Comparison of ENCODE assay signal across 27 cellular contexts in the genomic region with DNA sequence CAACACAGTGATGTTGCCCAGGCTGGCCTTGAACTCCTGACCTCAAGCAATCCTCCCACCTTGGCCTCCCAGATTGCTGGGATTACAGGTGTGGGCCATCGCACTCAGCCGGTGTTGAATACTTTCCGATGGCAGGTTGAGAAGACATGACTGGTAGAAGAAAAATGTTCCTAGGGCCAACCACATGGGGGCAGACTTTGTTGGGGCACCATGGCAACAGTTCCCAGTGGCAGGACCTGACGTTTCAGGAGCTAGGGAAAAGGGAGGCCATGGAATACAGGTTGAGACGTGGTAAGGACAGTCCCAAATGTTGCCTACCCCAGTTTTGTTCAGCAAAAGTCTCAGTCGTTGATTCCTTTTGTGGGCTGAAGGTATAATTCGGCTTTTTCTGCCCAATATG.
DNase-seq lines count a peak whose midpoint lies in the region; ATAC-seq, FAIRE-seq and TF ChIP-seq lines count a peak whose summit lies in the region.
"Had no signal": no experiment of that assay in that cellular context is flagged by ENCODE, and none has a peak within 500 bp of the region (broad histone marks: within the 10 kb centered on the region; RNA-seq: fewer than 3 reads in every experiment).

No MANE protein-coding gene starts in this region.

- TF ChIP-seq EP300 in HepG2 (IDR thresholded peaks at IDR 0.05; ENCODE audit: low read depth in 2 of 2, low read length in 2 of 2) = no peak
- no peak for TF ChIP-seq EP300 in HepG2 (CRISPR knock-in tag; IDR thresholded peaks at IDR 0.05; ENCODE audit: borderline replicate concordance)
- no peak for TF ChIP-seq EP300 in K562 (IDR thresholded peaks at IDR 0.05; ENCODE audit: low read length)

- in situ Hi-C loops in HepG2 (cut with HindIII; ENCODE audit: extremely low pct_ligation_motif_present, low pct_unique_long_range_greater_than_20kb) (no loop called here), K562 (cut with MboI) (no loop called here)

- TF ChIP-seq RAD21 in HepG2 (CRISPR knock-in tag; IDR thresholded peaks at IDR 0.05) (no peak), K562 (CRISPR knock-in tag; conservative IDR thresholded peaks at IDR 0.05 in 1 of 2, IDR thresholded peaks at IDR 0.05 in 1 of 2) (no peak)

- ATAC-seq in HepG2 = no peak
- no peak for ATAC-seq in right lobe of liver
- ATAC-seq in K562 = no peak
- ATAC-seq in left colon = no peak
- ATAC-seq: activated CD4-positive, CD25-positive, alpha-beta regulatory T cell treated with anti-CD3 and anti-CD28 coated beads, Interleukin-2, amount 50 U/mL, for 24 hours; activated T-cell treated with anti-CD3 and anti-CD28 coated beads, Interleukin-2, amount 50 U/mL, for 72 hours had no signal

- H3K4me3 Mint-ChIP-seq in CD4-positive, alpha-beta memory T cell = no peak overlapping the region
- H3K4me3 Mint-ChIP-seq: activated T-cell treated with anti-CD3 and anti-CD28 coated beads, Interleukin-2, amount 50 U/mL, for 72 hours; stimulated activated naive CD8-positive, alpha-beta T cell treated with anti-CD3 and anti-CD28 coated beads, Interleukin-15, Interleukin-2, amounts not matched to agents 100 ng/mL and 50 ng/mL, for 24 hours had no signal

- H3K36me3 ChIP-seq in HepG2 (replicated peaks in 1 of 2; ENCODE audit: control insufficient read depth in 1 of 2, insufficient read depth in 2 of 2, low read length in 2 of 2) = no peaks in the 10 kb centered on the region
- H3K36me3 ChIP-seq in right lobe of liver = no peaks in the 10 kb centered on the region
- no peaks in the 10 kb centered on the region for H3K36me3 ChIP-seq in Loucy (ENCODE audit: insufficient read depth, low read length)
- H3K36me3 ChIP-seq in K562 (ENCODE audit: control insufficient read depth, insufficient read depth, low read length) = no peaks in the 10 kb centered on the region
- no peaks in the 10 kb centered on the region for H3K36me3 ChIP-seq in CD4-positive, alpha-beta memory T cell (ENCODE audit: insufficient read depth, low read length)
- H3K36me3 ChIP-seq: left ventricle myocardium inferior, right atrium auricular region, thoracic aorta, uterus had no signal

- H2AFZ ChIP-seq in HepG2 (ENCODE audit: low read length) (no peak overlapping the region), Loucy (ENCODE audit: low read length) (no peak overlapping the region), K562 (ENCODE audit: low read depth, low read length) (no peak overlapping the region)
- H2AFZ ChIP-seq: GM23248 had no signal

- TF ChIP-seq POLR2A in HepG2 (IDR thresholded peaks at IDR 0.05; ENCODE audit: insufficient read depth in 1 of 2, low read depth in 2 of 2, low read length in 2 of 2) = no peak
- TF ChIP-seq POLR2A in right lobe of liver (IDR thresholded peaks at IDR 0.05) = no peak
- no peak for TF ChIP-seq POLR2A in K562 (conservative IDR thresholded peaks at IDR 0.05)

- H3K4me2 ChIP-seq in HepG2 (ENCODE audit: low read depth, low read length) = no peak overlapping the region
- H3K4me2 ChIP-seq in Loucy (ENCODE audit: low read depth, low read length, poor library complexity, severe bottlenecking) = peak overlapping the region; percentile 51
- no peak overlapping the region for H3K4me2 ChIP-seq in K562 (ENCODE audit: insufficient read depth, low read length)

- TF ChIP-seq CTCF in HepG2 (CRISPR knock-in tag; IDR thresholded peaks at IDR 0.05) (peak; percentile 32; the same call in 1 of the 2 replicates), right lobe of liver (IDR thresholded peaks at IDR 0.05) (no peak), Loucy (conservative IDR thresholded peaks at IDR 0.05; ENCODE audit: low read length) (peak; percentile 46), K562 (IDR thresholded peaks at IDR 0.05 in 2 of 3, conservative IDR thresholded peaks at IDR 0.05 in 1 of 3; ENCODE audit: insufficient read depth in 2 of 3, low read depth in 1 of 3, low read length in 3 of 3) (peak in 1 of 3 experiments; percentile 7; a peak in 1 of 6 replicates)

- no peaks in the 10 kb centered on the region for H3F3A ChIP-seq in Loucy (ENCODE audit: low read depth)

- POLR2A ChIA-PET in HepG2 (lab: Yijun Ruan, JAX) (no interaction called here), K562 (lab: Yijun Ruan, JAX) (no interaction called here)
- POLR2A ChIA-PET in CD4-positive, alpha-beta memory T cell (lab: Charles Lee; ENCODE audit: partially characterized antibody) = no interaction called here

- DNase-seq in HepG2 (ENCODE audit: low spot score) (no peak), right lobe of liver (no peak), K562 (ENCODE audit: extremely low read depth in 1 of 4, low spot score in 3 of 4) (peak in 2 of 4 experiments; percentile 7 to 10), SKM-1 (lab: John Stamatoyannopoulos, UW; ENCODE audit: unreplicated experiment) (no peak), AG20443 (ENCODE audit: low spot score) (no peak), left colon (no peak)
- DNase-seq in CD4-positive, alpha-beta memory T cell = no peak
- DNase-seq: activated CD4-positive, alpha-beta T cell treated with anti-CD3 and anti-CD28 coated beads, Interleukin-2, amount 50 U/mL, for 48 hours; activated naive CD4-positive, alpha-beta T cell; activated T-cell treated with anti-CD3 and anti-CD28 coated beads, Interleukin-2, amount 50 U/mL, for 72 hours; COR-L47; cortex of kidney; DMS79; GM23248; left ventricle myocardium inferior; NCI-H1105; NCI-H187 treated with DMSO at 0.1 percent for 48 hours; NCI-H526; stimulated activated CD4-positive, alpha-beta T cell treated with anti-CD3 and anti-CD28 coated beads, Interleukin-1b, Interleukin-23, amount 100 ng/mL, for 48 hours; T-helper 1 cell; uterus had no signal

- peaks cover 8 to 62% (median 30%) of the 10 kb centered on the region in 8 donors for H3K9me3 Mint-ChIP-seq in CD4-positive, alpha-beta memory T cell

- no peaks in the 10 kb centered on the region for H3K4me1 Mint-ChIP-seq in CD4-positive, alpha-beta memory T cell

- WGBS in HepG2 (ENCODE audit: low lambda C conversion rate) = 43% methylated on average over 7 of the region's 7 CpGs
- 60% methylated on average over 7 of the region's 7 CpGs for WGBS in right lobe of liver (ENCODE audit: insufficient coverage, low coverage, low lambda C conversion rate, missing lambda C conversion rate)
- 2% methylated on average over 7 of the region's 7 CpGs for WGBS in K562 (ENCODE audit: insufficient coverage, low coverage, missing lambda C conversion rate)

- H3K27me3 ChIP-seq in HepG2 (ENCODE audit: control insufficient read depth in 1 of 2, insufficient read depth in 2 of 2, low read length in 2 of 2) = peaks cover 0 to 24% of the 10 kb centered on the region in 2 experiments; a peak in 3 of 5 replicates
- H3K27me3 ChIP-seq in right lobe of liver = peaks cover 0 to 2% of the 10 kb centered on the region in 2 donors
- no peaks in the 10 kb centered on the region for H3K27me3 ChIP-seq in Loucy (ENCODE audit: insufficient read depth, low read length, poor library complexity, severe bottlenecking)
- peaks cover 0 to 7% of the 10 kb centered on the region in 2 experiments; a peak in 1 of 5 replicates for H3K27me3 ChIP-seq in K562 (ENCODE audit: control insufficient read depth in 2 of 2, insufficient read depth in 2 of 2, low read length in 2 of 2)
- H3K27me3 ChIP-seq in CD4-positive, alpha-beta memory T cell (ENCODE audit: insufficient read depth, low read length) = no peaks in the 10 kb centered on the region
- H3K27me3 ChIP-seq: right atrium auricular region, uterus had no signal

- H3K27ac Mint-ChIP-seq in CD4-positive, alpha-beta memory T cell = no peak overlapping the region
- H3K27ac Mint-ChIP-seq: activated T-cell treated with anti-CD3 and anti-CD28 coated beads, Interleukin-2, amount 50 U/mL, for 72 hours; stimulated activated naive CD8-positive, alpha-beta T cell treated with anti-CD3 and anti-CD28 coated beads, Interleukin-15, Interleukin-2, amounts not matched to agents 100 ng/mL and 50 ng/mL, for 24 hours had no signal

- H3K9me2 ChIP-seq in Loucy (replicated peaks; ENCODE audit: low read depth, low read length) = no peaks in the 10 kb centered on the region

- H4K20me1 ChIP-seq in HepG2 (ENCODE audit: insufficient read depth, low read length) (no peaks in the 10 kb centered on the region), Loucy (ENCODE audit: insufficient read depth, low read length, poor library complexity, severe bottlenecking) (no peaks in the 10 kb centered on the region), K562 (replicated peaks; ENCODE audit: control insufficient read depth, insufficient read depth, low read length) (no peaks in the 10 kb centered on the region)

- H3K4me3 ChIP-seq in HepG2 (replicated peaks in 1 of 3; ENCODE audit: insufficient read depth in 1 of 3, low read depth in 2 of 3, low read length in 3 of 3) (no peak overlapping the region), right lobe of liver (no peak overlapping the region), Loucy (ENCODE audit: low read length, poor library complexity, severe bottlenecking) (no peak overlapping the region), K562 (no peak overlapping the region)
- H3K4me3 ChIP-seq in CD4-positive, alpha-beta memory T cell (ENCODE audit: low read length in 2 of 2) = no peak overlapping the region
- H3K4me3 ChIP-seq: GM23248, left ventricle myocardium inferior, right atrium auricular region, thoracic aorta, uterus had no signal

- H3K27ac ChIP-seq in HepG2 (ENCODE audit: extremely low read length, insufficient read depth, low read length) = no peak overlapping the region
- no peak overlapping the region for H3K27ac ChIP-seq in right lobe of liver
- no peak overlapping the region for H3K27ac ChIP-seq in K562 (ENCODE audit: extremely low read depth, low read depth, low read length)
- no peak overlapping the region for H3K27ac ChIP-seq in CD4-positive, alpha-beta memory T cell (ENCODE audit: low read depth, low read length)
- H3K27ac ChIP-seq: GM23248, left ventricle myocardium inferior, right atrium auricular region, thoracic aorta, uterus had no signal

- H3K9ac ChIP-seq in HepG2 (ENCODE audit: insufficient read depth, low read depth, low read length) = no peak overlapping the region
- H3K9ac ChIP-seq in Loucy (ENCODE audit: low read depth, low read length, poor library complexity, severe bottlenecking) = no peak overlapping the region
- no peak overlapping the region for H3K9ac ChIP-seq in K562 (ENCODE audit: insufficient read depth in 1 of 2, low read depth in 2 of 2, low read length in 2 of 2)
- H3K9ac ChIP-seq: GM23248 had no signal

- H3K36me3 Mint-ChIP-seq in CD4-positive, alpha-beta memory T cell = peaks cover 50 to 75% of the 10 kb centered on the region in 2 donors

- no peaks in the 10 kb centered on the region for H3K27me3 Mint-ChIP-seq in CD4-positive, alpha-beta memory T cell
- H3K27me3 Mint-ChIP-seq: stimulated activated naive CD8-positive, alpha-beta T cell treated with anti-CD3 and anti-CD28 coated beads, Interleukin-15, Interleukin-2, amounts not matched to agents 100 ng/mL and 50 ng/mL, for 24 hours had no signal

- H3K79me2 ChIP-seq in HepG2 (ENCODE audit: insufficient read depth, low read length) (no peaks in the 10 kb centered on the region), Loucy (ENCODE audit: insufficient read depth, low read length) (no peaks in the 10 kb centered on the region), K562 (ENCODE audit: control insufficient read depth, insufficient read depth, low read length) (no peaks in the 10 kb centered on the region)

- H3K9me3 ChIP-seq in HepG2 (ENCODE audit: low read length) (no peaks in the 10 kb centered on the region), right lobe of liver (no peaks in the 10 kb centered on the region), Loucy (ENCODE audit: insufficient read depth, low read depth, low read length) (no peaks in the 10 kb centered on the region), K562 (replicated peaks; ENCODE audit: control insufficient read depth, insufficient read depth, low read depth, low read length) (no peaks in the 10 kb centered on the region)
- no peaks in the 10 kb centered on the region for H3K9me3 ChIP-seq in CD4-positive, alpha-beta memory T cell (ENCODE audit: control insufficient read depth in 1 of 2, low read length in 2 of 2)
- H3K9me3 ChIP-seq: thoracic aorta, uterus had no signal

- BruUV-seq in HepG2 (replicated peaks; lab: Mats Ljungman, UMichigan) (no TSS peak), K562 (replicated peaks; lab: Mats Ljungman, UMichigan) (no TSS peak)

- no peaks in the 10 kb centered on the region for H3K4me1 ChIP-seq in HepG2 (ENCODE audit: insufficient read depth, low read length)
- H3K4me1 ChIP-seq in right lobe of liver = no peaks in the 10 kb centered on the region
- peaks cover 11% of the 10 kb centered on the region for H3K4me1 ChIP-seq in Loucy (ENCODE audit: insufficient read depth, low read length, poor library complexity, severe bottlenecking)
- no peaks in the 10 kb centered on the region for H3K4me1 ChIP-seq in K562 (replicated peaks in 1 of 2; ENCODE audit: control insufficient read depth in 2 of 2, insufficient read depth in 2 of 2, low read length in 2 of 2)
- no peaks in the 10 kb centered on the region for H3K4me1 ChIP-seq in CD4-positive, alpha-beta memory T cell (ENCODE audit: insufficient read depth, low read length)
- H3K4me1 ChIP-seq: left ventricle myocardium inferior, right atrium auricular region, uterus had no signal

- intact Hi-C loops in HepG2 (cut with micrococcal nuclease; ENCODE audit: unreplicated experiment) = no loop called here
- intact Hi-C loops in right lobe of liver (cut with DNase I) = no loop called here
- intact Hi-C loops in K562 (cut with micrococcal nuclease) = no loop called here
- intact Hi-C loops in CD4-positive, alpha-beta memory T cell (cut with micrococcal nuclease) = no loop called here
- intact Hi-C loops in left colon (cut with DNase I, micrococcal nuclease) = no loop called here

- CTCF ChIA-PET in HepG2 (lab: Yijun Ruan, JAX; ENCODE audit: low intra/inter-chr PET ratio, low total read pairs) (no interaction called here), K562 (lab: Yijun Ruan, JAX; ENCODE audit: low intra/inter-chr PET ratio) (no interaction called here)
- CTCF ChIA-PET in CD4-positive, alpha-beta memory T cell (lab: Charles Lee; ENCODE audit: partially characterized antibody) = no interaction called here

- FAIRE-seq in HepG2 (lab: Jason Lieb, UNC) (no peak), K562 (lab: Jason Lieb, UNC) (no peak)
- FAIRE-seq: islet of Langerhans had no signal

- H3K9me1 ChIP-seq in K562 (ENCODE audit: control insufficient read depth, insufficient read depth, low read length) = no peaks in the 10 kb centered on the region

Comparison
In these comparisons a context has a peak if more than half of its experiments do, and no peak if none do; other contexts are left out.
1. CTCF ChIP-seq: peak in HepG2 (single experiment) and Loucy (single experiment); none in right lobe of liver (0 of 4).
2. Of the 241 proteins assayed by ChIP-seq in both HepG2 and K562: peak only in HepG2: STAG1; only in K562: RFX1; in both: none; in neither: 238; mixed calls (peak in some experiments, not most) for 1.